21 cellular contexts compared by ENCODE assay signal in genomic region chr4:155072417-155072816, GRCh38.
DNase-seq lines count a peak whose midpoint lies in the region; ATAC-seq, FAIRE-seq and TF ChIP-seq lines count a peak whose summit lies in the region.
"Had no signal": no experiment of that assay in that cellular context is flagged by ENCODE, and none has a peak within 500 bp of the region (broad histone marks: within the 10 kb centered on the region; RNA-seq: fewer than 3 reads in every experiment).

No MANE protein-coding gene starts in this region.

- no peak overlapping the region for H3K4me2 ChIP-seq in GM12878 (ENCODE audit: control insufficient read depth, insufficient read depth)

- no peak for TF ChIP-seq RAD21 in GM12878 (IDR thresholded peaks at IDR 0.05; ENCODE audit: insufficient read depth, low read depth, low read length)

- no peak for TF ChIP-seq EP300 in GM12878 (IDR thresholded peaks at IDR 0.05; ENCODE audit: borderline replicate concordance in 1 of 2, control insufficient read depth in 1 of 2, low read depth in 2 of 2, low read length in 2 of 2)

- POLR2A ChIA-PET in GM12878 (lab: Charles Lee): no interaction called here

- TF ChIP-seq CTCF in GM12878 (IDR thresholded peaks at IDR 0.05 in 2 of 3, conservative IDR thresholded peaks at IDR 0.05 in 1 of 3; ENCODE audit: control insufficient read depth in 2 of 3, extremely low read depth in 1 of 3, insufficient read depth in 1 of 3, low read depth in 3 of 3, low read length in 3 of 3) (no peak), spleen (IDR thresholded peaks at IDR 0.05 in 8 of 11, conservative IDR thresholded peaks at IDR 0.05 in 3 of 11) (no peak)

- TF ChIP-seq POLR2A in GM12878 (IDR thresholded peaks at IDR 0.05; ENCODE audit: low read depth, low read length) (no peak), spleen (IDR thresholded peaks at IDR 0.05) (no peak)

- H3K9me3 ChIP-seq in GM12878 (replicated peaks; ENCODE audit: control insufficient read depth, insufficient read depth, low read length) (no peaks in the 10 kb centered on the region), spleen (no peaks in the 10 kb centered on the region)
- H3K9me3 ChIP-seq: BE2C had no signal

- BruUV-seq in GM12878 (replicated peaks; lab: Mats Ljungman, UMichigan): no TSS peak

- H3K4me3 ChIP-seq in GM12878: no peak overlapping the region
- H3K4me3 ChIP-seq in spleen: no peak overlapping the region

- H4K20me1 ChIP-seq in GM12878 (ENCODE audit: control insufficient read depth, insufficient read depth): no peaks in the 10 kb centered on the region

- CTCF ChIA-PET in GM12878 (lab: Yijun Ruan, JAX): no interaction called here

- in situ Hi-C loops in GM12878 (cut with MboI): no loop called here

- H2AFZ ChIP-seq in GM12878 (ENCODE audit: control insufficient read depth, low read depth, low read length): no peak overlapping the region

- ATAC-seq in GM18868 (IDR thresholded peaks at IDR 0.05; ENCODE audit: unreplicated experiment) (peak; percentile 70), GM21529 (IDR thresholded peaks at IDR 0.05; ENCODE audit: unreplicated experiment) (peak; percentile 53), HG03159 (IDR thresholded peaks at IDR 0.05; ENCODE audit: unreplicated experiment) (peak; percentile 77), GM12878 (peak; percentile 61), HG03025 (IDR thresholded peaks at IDR 0.05; ENCODE audit: low FRiP score, unreplicated experiment) (no peak)
- ATAC-seq: HCT116, Panc1, SK-N-SH treated with all-trans-retinoic acid at 6 μM for 48 hours had no signal

- DNase-seq in GM12878 (ENCODE audit: low read depth, low spot score) (no peak), A172 (ENCODE audit: low spot score) (no peak), spleen (no peak), T-helper 9 cell (no peak)
- DNase-seq: CD4-positive, alpha-beta memory T cell; DMS79; KG1; NCI-H1092; NCI-H1694; NCI-H446; NCI-H774; SHP77 had no signal

- H3K27ac ChIP-seq in GM12878 (ENCODE audit: control insufficient read depth, insufficient read depth): no peak overlapping the region
- no peak overlapping the region for H3K27ac ChIP-seq in spleen

- no peaks in the 10 kb centered on the region for H3K79me2 ChIP-seq in GM12878 (ENCODE audit: control insufficient read depth, insufficient read depth, low read length)

- 67% methylated on average over 4 of the region's 4 CpGs for WGBS in GM12878 (ENCODE audit: insufficient coverage, insufficient replicate concordance, low lambda C conversion rate, missing lambda C conversion rate)
- 85 to 91% (median 87%) methylated on average over 4 of the region's 4 CpGs for WGBS in spleen, 5 donors

- H3K27me3 ChIP-seq in GM12878 (replicated peaks in 1 of 2; ENCODE audit: control insufficient read depth in 2 of 2, insufficient read depth in 2 of 2, low read length in 1 of 2) (no peaks in the 10 kb centered on the region), spleen (replicated peaks in 1 of 7) (no peaks in the 10 kb centered on the region)
- H3K27me3 ChIP-seq: BE2C had no signal

- intact Hi-C loops in GM12878 (cut with micrococcal nuclease; ENCODE audit: unreplicated experiment): no loop called here
- intact Hi-C loops in spleen (cut with DNase I; ENCODE audit: low total_unique reads): no loop called here

- no peaks in the 10 kb centered on the region for H3K4me1 ChIP-seq in GM12878 (ENCODE audit: control insufficient read depth, insufficient read depth, low read length)
- no peaks in the 10 kb centered on the region for H3K4me1 ChIP-seq in spleen

- H3K9ac ChIP-seq in GM12878 (ENCODE audit: control insufficient read depth, insufficient read depth, low read length): no peak overlapping the region

- SMC1A ChIA-PET in GM12878 (lab: Charles Lee; ENCODE audit: uncharacterized antibody, unreplicated experiment): no interaction called here

- RAD21 ChIA-PET in GM12878 (lab: Charles Lee; ENCODE audit: unreplicated experiment): no interaction called here

- H3K36me3 ChIP-seq in GM12878 (ENCODE audit: control insufficient read depth in 2 of 2, insufficient read depth in 2 of 2, low read length in 1 of 2): no peaks in the 10 kb centered on the region
- H3K36me3 ChIP-seq in spleen: no peaks in the 10 kb centered on the region
- H3K36me3 ChIP-seq: BE2C had no signal

- FAIRE-seq in GM12878 (lab: Jason Lieb, UNC): no peak
- FAIRE-seq: G401.6 had no signal

TF ChIP-seq in GM12878, 131 proteins besides CTCF, POLR2A, EP300 and RAD21:
- TF ChIP-seq EGR1 (IDR thresholded peaks at IDR 0.05; ENCODE audit: borderline replicate concordance in 1 of 2, low read depth in 2 of 2, low read length in 2 of 2) (no peak), CREM (IDR thresholded peaks at IDR 0.05; ENCODE audit: low read depth) (no peak), TCF7 (IDR thresholded peaks at IDR 0.05; ENCODE audit: borderline replicate concordance) (no peak), POLR2AphosphoS2 (IDR thresholded peaks at IDR 0.05; ENCODE audit: low read depth, low read length) (no peak), WRNIP1 (IDR thresholded peaks at IDR 0.05; ENCODE audit: borderline replicate concordance, low read depth, low read length) (no peak), PRDM15 (CRISPR knock-in tag; IDR thresholded peaks at IDR 0.05) (no peak), IRF4 (IDR thresholded peaks at IDR 0.05; ENCODE audit: low read depth, low read length) (no peak), SIX5 (IDR thresholded peaks at IDR 0.05; ENCODE audit: low read depth, low read length, severe bottlenecking) (no peak), CBX3 (IDR thresholded peaks at IDR 0.05; ENCODE audit: borderline replicate concordance, low read depth) (no peak), BRCA1 (IDR thresholded peaks at IDR 0.05; ENCODE audit: low read depth, low read length) (no peak), TBL1XR1 (IDR thresholded peaks at IDR 0.05; ENCODE audit: low read depth, low read length) (no peak), POLR2AphosphoS5 (IDR thresholded peaks at IDR 0.05; ENCODE audit: low read length) (no peak), MYC (IDR thresholded peaks at IDR 0.05; ENCODE audit: insufficient read depth, insufficient read length, insufficient replicate concordance, low read length, severe bottlenecking) (no peak), MYB (IDR thresholded peaks at IDR 0.05; ENCODE audit: borderline replicate concordance, low read depth, low read length) (no peak), MTA3 (IDR thresholded peaks at IDR 0.05; ENCODE audit: borderline replicate concordance, low read length) (no peak), IKZF1 (conservative IDR thresholded peaks at IDR 0.05) (no peak), IRF5 (IDR thresholded peaks at IDR 0.05; ENCODE audit: borderline replicate concordance) (no peak), NR2C2 (IDR thresholded peaks at IDR 0.05; ENCODE audit: borderline replicate concordance, control insufficient read depth, insufficient read length, low read depth) (no peak)
TF ChIP-seq in GM12878: peak in this region for 0.
